In genomic region chr2:241267249-241268067, GRCh38 we compare ENCODE assay signal across 21 cellular contexts. TPM values are rescaled to one million over a fixed set of nuclear protein-coding genes. Genes with fewer than 3 reads are reported as not detected.
DNase-seq lines count a peak whose midpoint lies in the region; ATAC-seq and TF ChIP-seq lines count a peak whose summit lies in the region.
"Had no signal": no experiment of that assay in that cellular context is flagged by ENCODE, and none has a peak within 500 bp of the region (broad histone marks: within the 10 kb centered on the region; RNA-seq: fewer than 3 reads in every experiment).

No MANE protein-coding gene starts in this region.

- no CpG with 5 or more reads among the region's 12 CpGs for WGBS in trophoblast cell (ENCODE audit: extremely low coverage, insufficient coverage, insufficient read length)

- H3K27me3 ChIP-seq in trophoblast cell (ENCODE audit: insufficient read depth, low read length): no peaks in the 10 kb centered on the region
- H3K27me3 ChIP-seq in neural progenitor cell: no peaks in the 10 kb centered on the region
- H3K27me3 ChIP-seq: colonic mucosa, SJCRH30 had no signal

- DNase-seq in activated naive CD8-positive, alpha-beta T cell treated with anti-CD3 and anti-CD28 coated beads, Interleukin-2, amount 50 U/mL, for 24 hours: no peak
- no peak for DNase-seq in activated naive CD8-positive, alpha-beta T cell treated with anti-CD3 and anti-CD28 coated beads for 36 hours
- DNase-seq in HFFc6: no peak
- no peak for DNase-seq in central memory CD8-positive, alpha-beta T cell (ENCODE audit: low spot score in 2 of 2)
- no peak for DNase-seq in trophoblast cell
- DNase-seq in foreskin melanocyte: no peak
- no peak for DNase-seq in NCI-H1092 (lab: John Stamatoyannopoulos, UW)
- no peak for DNase-seq in neural progenitor cell (ENCODE audit: low spot score)
- DNase-seq: activated CD4-positive, alpha-beta T cell treated with anti-CD3 and anti-CD28 coated beads for 4 hours; activated effector memory CD4-positive, alpha-beta T cell treated with Interleukin-2 at 50 U/mL for 16 hours; Calu3; colonic mucosa; EL; kidney glomerular epithelial cell; NCI-H1105; NCI-H2029 treated with DMSO at 0.1 percent for 48 hours; SJCRH30; T-helper 1 cell had no signal

- H3K4ac ChIP-seq in trophoblast cell (ENCODE audit: low read depth, low read length): peak overlapping the region; percentile 92

- H3K4me1 Mint-ChIP-seq in activated naive CD8-positive, alpha-beta T cell treated with anti-CD3 and anti-CD28 coated beads, Interleukin-2, amount 50 U/mL, for 24 hours: peaks cover 26% of the 10 kb centered on the region
- H3K4me1 Mint-ChIP-seq in activated naive CD8-positive, alpha-beta T cell treated with anti-CD3 and anti-CD28 coated beads for 36 hours: peaks cover 20% of the 10 kb centered on the region
- peaks cover 58% of the 10 kb centered on the region for H3K4me1 Mint-ChIP-seq in HFFc6 (ENCODE audit: low read depth)
- H3K4me1 Mint-ChIP-seq in central memory CD8-positive, alpha-beta T cell: peaks cover 34% of the 10 kb centered on the region
- peaks cover 13% of the 10 kb centered on the region for H3K4me1 Mint-ChIP-seq in neural progenitor cell

- H3K23ac ChIP-seq in trophoblast cell (ENCODE audit: low read length): no peak overlapping the region

- H3K27ac Mint-ChIP-seq in activated naive CD8-positive, alpha-beta T cell treated with anti-CD3 and anti-CD28 coated beads, Interleukin-2, amount 50 U/mL, for 24 hours: peak overlapping the region; percentile 35
- H3K27ac Mint-ChIP-seq in activated naive CD8-positive, alpha-beta T cell treated with anti-CD3 and anti-CD28 coated beads for 36 hours: no peak overlapping the region
- H3K27ac Mint-ChIP-seq in HFFc6: peak overlapping the region; percentile 72
- H3K27ac Mint-ChIP-seq in central memory CD8-positive, alpha-beta T cell (ENCODE audit: low read depth): peak overlapping the region; percentile 74
- H3K27ac Mint-ChIP-seq in neural progenitor cell: no peak overlapping the region

- peaks cover 70% of the 10 kb centered on the region for H4K20me1 ChIP-seq in neural progenitor cell (ENCODE audit: low read depth)

- no peak overlapping the region for H2BK5ac ChIP-seq in trophoblast cell (ENCODE audit: low read depth, low read length, poor library complexity)

- no peaks in the 10 kb centered on the region for H3F3A ChIP-seq in neural progenitor cell (ENCODE audit: low read depth)

- H3K4me1 ChIP-seq in trophoblast cell (ENCODE audit: control insufficient read depth in 1 of 2, insufficient read depth in 2 of 2, low read length in 2 of 2) (peaks cover 22 to 33% of the 10 kb centered on the region in 2 experiments), neural progenitor cell (peaks cover 4% of the 10 kb centered on the region)

- H3K4me2 ChIP-seq in trophoblast cell (ENCODE audit: low read length) (no peak overlapping the region), neural progenitor cell (no peak overlapping the region)
- H3K4me2 ChIP-seq: A549 had no signal

- H3K4me3 ChIP-seq in trophoblast cell (ENCODE audit: low read depth, low read length) (no peak overlapping the region), neural progenitor cell (no peak overlapping the region)
- H3K4me3 ChIP-seq: A549, colonic mucosa, SJCRH30 had no signal

- H3K79me2 ChIP-seq in trophoblast cell (ENCODE audit: control insufficient read depth, insufficient read depth, low read length, poor library complexity): peaks cover 26% of the 10 kb centered on the region
- peaks cover 69% of the 10 kb centered on the region for H3K79me2 ChIP-seq in neural progenitor cell (ENCODE audit: low read depth)

- TF ChIP-seq CTCF in HFFc6 (IDR thresholded peaks at IDR 0.05) (peak; percentile 20; the same call in 1 of the 2 replicates), neural progenitor cell (IDR thresholded peaks at IDR 0.05) (no peak)

- H3K27ac ChIP-seq in trophoblast cell (ENCODE audit: low read depth, low read length) (no peak overlapping the region), neural progenitor cell (no peak overlapping the region)
- H3K27ac ChIP-seq: A549, colonic mucosa, parathyroid adenoma, SJCRH30 had no signal

- H3K14ac ChIP-seq in trophoblast cell (ENCODE audit: low read length): no peak overlapping the region

- no peak overlapping the region for H2AK5ac ChIP-seq in trophoblast cell (ENCODE audit: low read length)

- H2AFZ ChIP-seq in trophoblast cell (ENCODE audit: insufficient read depth, low read length, poor library complexity) (no peak overlapping the region), neural progenitor cell (replicated peaks) (no peak overlapping the region)
- H2AFZ ChIP-seq: parathyroid adenoma had no signal

- H3K9ac ChIP-seq in trophoblast cell (ENCODE audit: low read length) (no peak overlapping the region), neural progenitor cell (no peak overlapping the region)
- H3K9ac ChIP-seq: parathyroid adenoma had no signal

- peaks cover 12% of the 10 kb centered on the region for H3K79me1 ChIP-seq in trophoblast cell (ENCODE audit: low read length)

- peaks cover 41% of the 10 kb centered on the region for H3K36me3 Mint-ChIP-seq in activated naive CD8-positive, alpha-beta T cell treated with anti-CD3 and anti-CD28 coated beads, Interleukin-2, amount 50 U/mL, for 24 hours (ENCODE audit: low read depth)
- peaks cover 28% of the 10 kb centered on the region for H3K36me3 Mint-ChIP-seq in activated naive CD8-positive, alpha-beta T cell treated with anti-CD3 and anti-CD28 coated beads for 36 hours
- H3K36me3 Mint-ChIP-seq in HFFc6 (ENCODE audit: low read depth): peaks cover 61% of the 10 kb centered on the region
- H3K36me3 Mint-ChIP-seq in central memory CD8-positive, alpha-beta T cell (ENCODE audit: insufficient read depth): peaks cover 26% of the 10 kb centered on the region
- H3K36me3 Mint-ChIP-seq in neural progenitor cell: peaks cover 22% of the 10 kb centered on the region

- no peak for ATAC-seq in activated naive CD8-positive, alpha-beta T cell treated with anti-CD3 and anti-CD28 coated beads, Interleukin-2, amount 50 U/mL, for 24 hours
- ATAC-seq in central memory CD8-positive, alpha-beta T cell (replicated peaks; ENCODE audit: extremely low read depth, poor library complexity, severe bottlenecking): no peak
- ATAC-seq: A549 had no signal

- no peak overlapping the region for H4K8ac ChIP-seq in trophoblast cell (ENCODE audit: low read depth, low read length)

- H2BK120ac ChIP-seq in trophoblast cell (ENCODE audit: insufficient read depth, low read length, poor library complexity): no peak overlapping the region

- no peak overlapping the region for H4K12ac ChIP-seq in trophoblast cell (ENCODE audit: low read depth, low read length)

- no peak overlapping the region for H4K91ac ChIP-seq in trophoblast cell (ENCODE audit: low read depth, low read length)

- no peaks in the 10 kb centered on the region for H3K27me3 Mint-ChIP-seq in activated naive CD8-positive, alpha-beta T cell treated with anti-CD3 and anti-CD28 coated beads, Interleukin-2, amount 50 U/mL, for 24 hours
- no peaks in the 10 kb centered on the region for H3K27me3 Mint-ChIP-seq in activated naive CD8-positive, alpha-beta T cell treated with anti-CD3 and anti-CD28 coated beads for 36 hours
- H3K27me3 Mint-ChIP-seq in HFFc6 (ENCODE audit: insufficient read depth) (peaks cover 14% of the 10 kb centered on the region), neural progenitor cell (ENCODE audit: insufficient read depth, low read depth) (peaks cover 4% of the 10 kb centered on the region)
- H3K27me3 Mint-ChIP-seq in central memory CD8-positive, alpha-beta T cell: no peaks in the 10 kb centered on the region

- H2BK12ac ChIP-seq in trophoblast cell (ENCODE audit: low read length): no peak overlapping the region

- H3K4me3 Mint-ChIP-seq in activated naive CD8-positive, alpha-beta T cell treated with anti-CD3 and anti-CD28 coated beads, Interleukin-2, amount 50 U/mL, for 24 hours: no peak overlapping the region
- H3K4me3 Mint-ChIP-seq in activated naive CD8-positive, alpha-beta T cell treated with anti-CD3 and anti-CD28 coated beads for 36 hours: no peak overlapping the region
- H3K4me3 Mint-ChIP-seq in HFFc6 (peak overlapping the region; percentile 99; the same call in 1 of the 2 replicates), neural progenitor cell (no peak overlapping the region)
- H3K4me3 Mint-ChIP-seq in central memory CD8-positive, alpha-beta T cell: no peak overlapping the region

- no peak overlapping the region for H3K18ac ChIP-seq in trophoblast cell (ENCODE audit: low read length)

- no peaks in the 10 kb centered on the region for H3K9me3 ChIP-seq in trophoblast cell (ENCODE audit: insufficient read depth, low read depth, low read length)
- H3K9me3 ChIP-seq in neural progenitor cell (ENCODE audit: low read depth): no peaks in the 10 kb centered on the region
- H3K9me3 ChIP-seq: A549, colonic mucosa, SJCRH30 had no signal

- no peaks in the 10 kb centered on the region for H3K9me3 Mint-ChIP-seq in activated naive CD8-positive, alpha-beta T cell treated with anti-CD3 and anti-CD28 coated beads, Interleukin-2, amount 50 U/mL, for 24 hours
- H3K9me3 Mint-ChIP-seq in activated naive CD8-positive, alpha-beta T cell treated with anti-CD3 and anti-CD28 coated beads for 36 hours: no peaks in the 10 kb centered on the region
- H3K9me3 Mint-ChIP-seq in HFFc6: no peaks in the 10 kb centered on the region; the same call in 1 of the 2 replicates
- no peaks in the 10 kb centered on the region for H3K9me3 Mint-ChIP-seq in central memory CD8-positive, alpha-beta T cell
- H3K9me3 Mint-ChIP-seq in neural progenitor cell: no peaks in the 10 kb centered on the region
- H3K9me3 Mint-ChIP-seq: brain had no signal

- H3K36me3 ChIP-seq in trophoblast cell (ENCODE audit: control insufficient read depth in 1 of 2, insufficient read depth in 2 of 2, low read length in 2 of 2) (peaks cover 48 to 50% of the 10 kb centered on the region in 2 experiments), neural progenitor cell (no peaks in the 10 kb centered on the region)

RNA-seq across cellular contexts. Expression of gene HDLBP, which starts 48.0 kb away (rescaled TPM):
- 100 to 1,000 TPM; 272 to 286 TPM for total RNA-seq in activated naive CD8-positive, alpha-beta T cell treated with anti-CD3 and anti-CD28 coated beads for 36 hours
- total RNA-seq in HFFc6 (2021; fragmentation: NEBNext Ultra II Directional; extraction: Animal tissue kit (Norgen Biotek cat#: 25700)): 1,000 to 10,000 TPM in 5 of 6 experiments, 100 to 1,000 TPM in 1; 991 to 1,153 (median 1,104) TPM
- 771 and 822 TPM in 2 replicates for polyA plus RNA-seq in trophoblast cell (2013)
- 251 and 269 TPM in 2 replicates for total RNA-seq in neural progenitor cell (ENCODE audit: low replicate concordance)

RNA-seq across cellular contexts. Expression of gene SEPTIN2, which starts 48.3 kb away (rescaled TPM):
- 100 to 1,000 TPM; 263 to 265 TPM for total RNA-seq in activated naive CD8-positive, alpha-beta T cell treated with anti-CD3 and anti-CD28 coated beads for 36 hours
- total RNA-seq in HFFc6 (2021; fragmentation: NEBNext Ultra II Directional; extraction: Animal tissue kit (Norgen Biotek cat#: 25700)): 100 to 1,000 TPM; 399 to 468 (median 441) TPM
- polyA plus RNA-seq in trophoblast cell (2013): 334 and 340 TPM in 2 replicates
- total RNA-seq in neural progenitor cell (ENCODE audit: low replicate concordance): 452 and 632 TPM in 2 replicates

Comparison
In these comparisons a context has a peak if more than half of its experiments do, and no peak if none do; other contexts are left out.
1. H3K27ac Mint-ChIP-seq: peak in activated naive CD8-positive, alpha-beta T cell treated with anti-CD3 and anti-CD28 coated beads, Interleukin-2, amount 50 U/mL, for 24 hours (single experiment), HFFc6 (single experiment) and central memory CD8-positive, alpha-beta T cell (single experiment); none in activated naive CD8-positive, alpha-beta T cell treated with anti-CD3 and anti-CD28 coated beads for 36 hours (single experiment) and neural progenitor cell (single experiment).